1 cellular context compared by ENCODE assay signal in the genomic region with DNA sequence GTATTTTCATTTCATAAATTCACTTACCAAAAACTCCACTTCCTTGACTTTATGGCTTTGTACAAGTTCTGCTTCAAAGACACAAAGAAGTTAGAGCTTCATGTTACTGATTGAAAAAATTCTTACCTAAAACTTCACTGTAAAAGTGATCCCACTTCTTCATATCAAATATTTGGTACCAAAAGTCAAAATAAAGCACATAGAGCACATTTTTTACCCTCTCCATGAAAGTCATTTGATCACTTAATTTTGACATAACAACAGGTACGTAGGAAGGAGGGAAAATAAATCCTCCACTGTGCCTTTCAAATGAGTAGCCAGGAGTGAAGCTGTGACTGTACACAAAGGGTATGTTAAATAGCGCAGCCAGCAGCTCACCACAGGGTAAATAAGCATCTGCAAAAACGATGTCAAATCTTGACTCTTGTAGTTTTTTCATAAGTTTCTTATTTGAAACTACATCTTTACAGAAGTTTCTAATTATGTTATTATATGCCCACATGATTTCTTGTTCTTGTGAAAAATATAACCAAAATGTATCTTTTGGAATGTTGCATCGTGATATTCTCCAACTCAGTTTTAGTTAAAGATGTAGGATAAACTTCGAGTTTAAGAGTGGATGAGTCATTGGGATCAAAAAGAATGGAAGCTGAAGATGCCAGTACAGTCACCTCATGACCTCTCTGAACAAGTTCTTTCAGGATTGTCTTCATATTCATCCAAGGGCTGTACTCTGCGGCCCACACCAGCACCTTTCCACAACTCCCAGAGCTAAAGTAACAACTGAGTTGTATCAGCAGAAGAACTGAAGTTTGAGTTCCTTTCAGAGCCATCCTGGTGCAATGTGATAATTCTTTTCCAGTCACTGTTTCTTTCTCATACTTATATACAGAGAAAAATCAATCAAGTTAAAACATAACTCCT.
TF ChIP-seq lines count a peak whose summit lies in the region.
"Not testable (repeated sequence)": the region's sequence is repeated elsewhere in the genome, so short reads cannot be mapped to it uniquely, and the experiment has no call there.

No MANE protein-coding gene starts in this region.

TF ChIP-seq in HepG2, 621 proteins besides CTCF, POLR2A, EP300 and RAD21 (continues in another document):
- TF ChIP-seq, protein P1, sequence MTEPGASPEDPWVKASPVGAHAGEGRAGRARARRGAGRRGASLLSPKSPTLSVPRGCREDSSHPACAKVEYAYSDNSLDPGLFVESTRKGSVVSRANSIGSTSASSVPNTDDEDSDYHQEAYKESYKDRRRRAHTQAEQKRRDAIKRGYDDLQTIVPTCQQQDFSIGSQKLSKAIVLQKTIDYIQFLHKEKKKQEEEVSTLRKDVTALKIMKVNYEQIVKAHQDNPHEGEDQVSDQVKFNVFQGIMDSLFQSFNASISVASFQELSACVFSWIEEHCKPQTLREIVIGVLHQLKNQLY (CRISPR knock-in tag; IDR thresholded peaks at IDR 0.05): 0 out of 2 replicates have a peak, but pooled peaks have one; percentile 30
- TF ChIP-seq SOX6 (IDR thresholded peaks at IDR 0.05); NR2F6 (CRISPR knock-in tag; IDR thresholded peaks at IDR 0.05): not testable (repeated sequence)
- peak; percentile 86 for TF ChIP-seq SOX6 (CRISPR knock-in tag; IDR thresholded peaks at IDR 0.05)
- TF ChIP-seq SSRP1 (CRISPR knock-in tag; IDR thresholded peaks at IDR 0.05): peak; percentile 94; the same call in 1 of the 2 replicates
- TF ChIP-seq ZKSCAN8 (CRISPR knock-in tag; IDR thresholded peaks at IDR 0.05; ENCODE audit: borderline replicate concordance): 0 out of 2 replicates have a peak, but pooled peaks have one; percentile 40
- TF ChIP-seq ZNF142 (CRISPR knock-in tag; IDR thresholded peaks at IDR 0.05): peak; percentile 20; the same call in 1 of the 2 replicates
- 0 out of 2 replicates have a peak, but pooled peaks have one; percentile 19 for TF ChIP-seq BATF2 (CRISPR knock-in tag; IDR thresholded peaks at IDR 0.05)
- TF ChIP-seq ZC3H13 (CRISPR knock-in tag; IDR thresholded peaks at IDR 0.05): peak; percentile 90
- peak; percentile 94 for TF ChIP-seq PAF1 (CRISPR knock-in tag; IDR thresholded peaks at IDR 0.05)
- peak; percentile 23; the same call in 1 of the 2 replicates for TF ChIP-seq SAP130 (CRISPR knock-in tag; IDR thresholded peaks at IDR 0.05; ENCODE audit: low read depth)
- peak; percentile 79; the same call in 1 of the 2 replicates for TF ChIP-seq KDM3A (CRISPR knock-in tag; IDR thresholded peaks at IDR 0.05; ENCODE audit: low read depth)
- 0 out of 2 replicates have a peak, but pooled peaks have one; percentile 46 for TF ChIP-seq NFKBIZ (CRISPR knock-in tag; IDR thresholded peaks at IDR 0.05)
- TF ChIP-seq NR2F1 (CRISPR knock-in tag; IDR thresholded peaks at IDR 0.05): peak in 1 of 2 experiments; percentile 76; a peak in 2 of 4 replicates
- TF ChIP-seq NR2F6 (IDR thresholded peaks at IDR 0.05): peak; percentile 67; the same call in 1 of the 2 replicates
- peak; percentile 50; the same call in 1 of the 2 replicates for TF ChIP-seq BRF2 (CRISPR knock-in tag; IDR thresholded peaks at IDR 0.05)
- TF ChIP-seq REPIN1 (CRISPR knock-in tag; IDR thresholded peaks at IDR 0.05; ENCODE audit: borderline replicate concordance, low read depth): peak; percentile 85
- peak; percentile 69 for TF ChIP-seq RBFOX2 (IDR thresholded peaks at IDR 0.05; ENCODE audit: low read depth, low read length)
- 0 out of 2 replicates have a peak, but pooled peaks have one; percentile 45 for TF ChIP-seq BRD4 (CRISPR knock-in tag; IDR thresholded peaks at IDR 0.05)
- TF ChIP-seq, protein P2, sequence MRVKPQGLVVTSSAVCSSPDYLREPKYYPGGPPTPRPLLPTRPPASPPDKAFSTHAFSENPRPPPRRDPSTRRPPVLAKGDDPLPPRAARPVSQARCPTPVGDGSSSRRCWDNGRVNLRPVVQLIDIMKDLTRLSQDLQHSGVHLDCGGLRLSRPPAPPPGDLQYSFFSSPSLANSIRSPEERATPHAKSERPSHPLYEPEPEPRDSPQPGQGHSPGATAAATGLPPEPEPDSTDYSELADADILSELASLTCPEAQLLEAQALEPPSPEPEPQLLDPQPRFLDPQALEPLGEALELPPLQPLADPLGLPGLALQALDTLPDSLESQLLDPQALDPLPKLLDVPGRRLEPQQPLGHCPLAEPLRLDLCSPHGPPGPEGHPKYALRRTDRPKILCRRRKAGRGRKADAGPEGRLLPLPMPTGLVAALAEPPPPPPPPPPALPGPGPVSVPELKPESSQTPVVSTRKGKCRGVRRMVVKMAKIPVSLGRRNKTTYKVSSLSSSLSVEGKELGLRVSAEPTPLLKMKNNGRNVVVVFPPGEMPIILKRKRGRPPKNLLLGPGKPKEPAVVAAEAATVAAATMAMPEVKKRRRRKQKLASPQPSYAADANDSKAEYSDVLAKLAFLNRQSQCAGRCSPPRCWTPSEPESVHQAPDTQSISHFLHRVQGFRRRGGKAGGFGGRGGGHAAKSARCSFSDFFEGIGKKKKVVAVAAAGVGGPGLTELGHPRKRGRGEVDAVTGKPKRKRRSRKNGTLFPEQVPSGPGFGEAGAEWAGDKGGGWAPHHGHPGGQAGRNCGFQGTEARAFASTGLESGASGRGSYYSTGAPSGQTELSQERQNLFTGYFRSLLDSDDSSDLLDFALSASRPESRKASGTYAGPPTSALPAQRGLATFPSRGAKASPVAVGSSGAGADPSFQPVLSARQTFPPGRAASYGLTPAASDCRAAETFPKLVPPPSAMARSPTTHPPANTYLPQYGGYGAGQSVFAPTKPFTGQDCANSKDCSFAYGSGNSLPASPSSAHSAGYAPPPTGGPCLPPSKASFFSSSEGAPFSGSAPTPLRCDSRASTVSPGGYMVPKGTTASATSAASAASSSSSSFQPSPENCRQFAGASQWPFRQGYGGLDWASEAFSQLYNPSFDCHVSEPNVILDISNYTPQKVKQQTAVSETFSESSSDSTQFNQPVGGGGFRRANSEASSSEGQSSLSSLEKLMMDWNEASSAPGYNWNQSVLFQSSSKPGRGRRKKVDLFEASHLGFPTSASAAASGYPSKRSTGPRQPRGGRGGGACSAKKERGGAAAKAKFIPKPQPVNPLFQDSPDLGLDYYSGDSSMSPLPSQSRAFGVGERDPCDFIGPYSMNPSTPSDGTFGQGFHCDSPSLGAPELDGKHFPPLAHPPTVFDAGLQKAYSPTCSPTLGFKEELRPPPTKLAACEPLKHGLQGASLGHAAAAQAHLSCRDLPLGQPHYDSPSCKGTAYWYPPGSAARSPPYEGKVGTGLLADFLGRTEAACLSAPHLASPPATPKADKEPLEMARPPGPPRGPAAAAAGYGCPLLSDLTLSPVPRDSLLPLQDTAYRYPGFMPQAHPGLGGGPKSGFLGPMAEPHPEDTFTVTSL (CRISPR knock-in tag; IDR thresholded peaks at IDR 0.05; ENCODE audit: borderline replicate concordance): peak; percentile 63; the same call in 1 of the 2 replicates
- TF ChIP-seq, protein P3, sequence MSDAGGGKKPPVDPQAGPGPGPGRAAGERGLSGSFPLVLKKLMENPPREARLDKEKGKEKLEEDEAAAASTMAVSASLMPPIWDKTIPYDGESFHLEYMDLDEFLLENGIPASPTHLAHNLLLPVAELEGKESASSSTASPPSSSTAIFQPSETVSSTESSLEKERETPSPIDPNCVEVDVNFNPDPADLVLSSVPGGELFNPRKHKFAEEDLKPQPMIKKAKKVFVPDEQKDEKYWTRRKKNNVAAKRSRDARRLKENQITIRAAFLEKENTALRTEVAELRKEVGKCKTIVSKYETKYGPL (CRISPR knock-in tag; IDR thresholded peaks at IDR 0.05): 0 out of 2 replicates have a peak, but pooled peaks have one; percentile 34
- peak; percentile 80 for TF ChIP-seq FOSL2 (CRISPR knock-in tag; IDR thresholded peaks at IDR 0.05)
- peak; percentile 96 for TF ChIP-seq MED1 (CRISPR knock-in tag; IDR thresholded peaks at IDR 0.05)
- TF ChIP-seq ONECUT2 (CRISPR knock-in tag; IDR thresholded peaks at IDR 0.05): peak; percentile 84
- peak; percentile 75 for TF ChIP-seq POLR2G (IDR thresholded peaks at IDR 0.05; ENCODE audit: low read depth, low read length)
- peak; percentile 67; the same call in 1 of the 2 replicates for TF ChIP-seq NKX3-1 (CRISPR knock-in tag; IDR thresholded peaks at IDR 0.05)
- TF ChIP-seq PRDM15 (CRISPR knock-in tag; IDR thresholded peaks at IDR 0.05): peak; percentile 56; the same call in 1 of the 2 replicates
- TF ChIP-seq FOXK1 (CRISPR knock-in tag; IDR thresholded peaks at IDR 0.05; ENCODE audit: borderline replicate concordance, low read depth): peak; percentile 54; the same call in 1 of the 2 replicates
- TF ChIP-seq MTF1 (CRISPR knock-in tag; IDR thresholded peaks at IDR 0.05): 0 out of 2 replicates have a peak, but pooled peaks have one; percentile 32
